In the genomic region with DNA sequence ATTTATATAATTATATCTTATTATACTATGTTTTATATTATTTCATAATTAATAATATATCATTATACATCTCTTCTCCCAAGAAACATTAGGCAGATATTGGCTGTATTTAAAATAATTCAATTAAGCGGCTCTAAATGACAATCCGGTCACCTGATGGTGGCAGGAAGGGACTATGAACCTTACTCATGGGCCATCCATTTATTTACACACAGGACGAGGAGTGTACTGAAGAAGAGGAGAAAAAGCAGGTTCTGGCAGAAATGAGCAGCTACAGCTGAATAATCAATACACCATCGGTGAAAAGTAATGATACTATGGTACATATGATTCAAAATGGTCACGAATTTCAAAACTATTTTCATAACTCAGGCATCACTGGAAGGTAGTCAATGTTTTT, we compare ENCODE assay signal across 9 cellular contexts.
"Had no signal": no experiment of that assay in that cellular context is flagged by ENCODE, and none has a peak within 500 bp of the region (broad histone marks: within the 10 kb centered on the region; RNA-seq: fewer than 3 reads in every experiment).

No MANE protein-coding gene starts in this region.

- H3K9me3 ChIP-seq: HAP-1 had no signal

- ATAC-seq: HCT116 had no signal

- H2AFZ ChIP-seq: GM23248 had no signal

- DNase-seq: GM23248, GOT3, H7, HFFc6, KBM-7 had no signal

- H3K36me3 ChIP-seq: HAP-1 had no signal

- FAIRE-seq: HTR-8/SVneo had no signal

- H3K4me2 ChIP-seq: KMS-11 had no signal

- H3K27ac ChIP-seq: GM23248, KMS-11 had no signal

- H3K4me1 ChIP-seq: HAP-1 had no signal

- H3K4me3 ChIP-seq: GM23248, HAP-1 had no signal

- H3K9ac ChIP-seq: GM23248, KMS-11 had no signal
